ENCODE assay signal across 26 cellular contexts in the genomic region with DNA sequence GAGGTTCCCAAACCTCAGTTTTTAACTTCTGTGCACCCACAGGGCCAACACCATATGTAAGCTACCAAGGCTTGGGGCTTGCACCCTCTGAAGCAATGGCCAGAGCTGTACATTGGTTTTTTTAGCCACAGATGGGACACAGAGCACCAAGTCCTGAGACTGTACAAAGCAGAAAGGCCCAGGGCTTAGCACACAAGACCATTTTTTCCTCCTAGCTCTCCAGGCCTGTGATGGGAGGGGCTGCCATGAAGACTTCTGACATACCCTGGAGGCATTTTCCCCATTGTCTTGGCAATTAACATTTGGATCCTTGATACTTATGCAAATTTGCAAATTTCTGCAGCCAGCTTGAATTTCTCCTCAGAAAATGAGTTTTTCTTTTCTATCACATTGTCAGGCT.
"Had no signal": no experiment of that assay in that cellular context is flagged by ENCODE, and none has a peak within 500 bp of the region (broad histone marks: within the 10 kb centered on the region; RNA-seq: fewer than 3 reads in every experiment).

No MANE protein-coding gene starts in this region.

- ATAC-seq: effector memory CD8-positive, alpha-beta T cell; esophagus mucosa; gastrocnemius medialis; heart right ventricle; left cardiac atrium; left lung; left ventricle myocardium superior; lower lobe of right lung; mucosa of descending colon had no signal

- H3K27ac ChIP-seq: colonic mucosa, epithelial cell of prostate, esophagus squamous epithelium, gastrocnemius medialis, heart right ventricle, left lung, lower lobe of right lung had no signal

- H3K9me3 ChIP-seq: colonic mucosa, gastrocnemius medialis, lower lobe of right lung had no signal

- H3K36me3 ChIP-seq: colonic mucosa, esophagus squamous epithelium, gastrocnemius medialis, heart right ventricle, left lung, lower lobe of right lung had no signal

- H3K27me3 ChIP-seq: colonic mucosa, esophagus squamous epithelium, gastrocnemius medialis, heart right ventricle, left lung had no signal

- DNase-seq: colonic mucosa; cortex of kidney; effector CD8-positive, alpha-beta T cell; effector memory CD8-positive, alpha-beta T cell; endodermal cell; erythroblast; esophagus squamous epithelium; foreskin fibroblast; foreskin melanocyte; gastrocnemius medialis; glutamatergic neuron; head of caudate nucleus; heart right ventricle; hippocampal formation; left cardiac atrium; left lung; left ventricle myocardium superior; lower lobe of right lung; mesenchymal stem cell; mucosa of descending colon; naive B cell had no signal

- FAIRE-seq: endometrium, islet of Langerhans, keratinocyte had no signal

- H3K4me3 ChIP-seq: colonic mucosa, esophagus squamous epithelium, gastrocnemius medialis, heart right ventricle, left lung, lower lobe of right lung, mucosa of descending colon had no signal

- H3K4me1 ChIP-seq: colonic mucosa, esophagus squamous epithelium had no signal
